In the genomic region with DNA sequence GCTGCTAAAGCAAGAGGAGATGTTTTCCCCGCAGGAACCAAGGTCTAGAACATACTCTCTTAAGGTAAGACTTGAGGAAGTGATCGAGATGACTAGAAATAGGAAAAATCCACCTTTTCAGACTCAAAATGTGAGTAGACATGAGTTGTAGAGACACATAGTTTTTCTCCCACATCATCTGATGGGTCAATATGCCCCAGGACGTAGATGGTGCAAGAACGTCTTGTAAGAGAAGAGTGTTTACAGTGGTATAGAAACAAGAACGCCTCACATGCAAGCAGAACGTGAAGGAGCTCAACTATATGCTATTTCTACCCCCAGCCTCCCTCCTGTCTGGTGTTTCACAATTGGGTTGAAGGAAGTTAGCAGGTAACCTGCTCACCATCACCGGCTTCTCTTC, we compare ENCODE assay signal across 33 cellular contexts.
DNase-seq lines count a peak whose midpoint lies in the region; ATAC-seq and TF ChIP-seq lines count a peak whose summit lies in the region.
"Had no signal": no experiment of that assay in that cellular context is flagged by ENCODE, and none has a peak within 500 bp of the region (broad histone marks: within the 10 kb centered on the region; RNA-seq: fewer than 3 reads in every experiment).

No MANE protein-coding gene starts in this region.

- POLR2A ChIA-PET in MCF 10A (lab: Yijun Ruan, JAX): interaction anchor here (1.2 kb wide), 1 partner anchor 42 kb away, joined by 3 read pairs; no protein-coding TSS in a partner anchor

- dilution Hi-C loops in mammary epithelial cell (cut with HindIII; ENCODE audit: low sequenced_read_pairs): no loop called here

- H3K4me3 ChIP-seq in mammary epithelial cell (replicated peaks in 1 of 3; ENCODE audit: insufficient read depth in 1 of 3, low read depth in 2 of 3, low read length in 3 of 3) (no peak overlapping the region), epithelial cell of esophagus (ENCODE audit: low read length) (no peak overlapping the region), trophoblast cell (ENCODE audit: low read depth, low read length) (no peak overlapping the region), WERI-Rb-1 (ENCODE audit: low read depth, low read length) (no peak overlapping the region)
- H3K4me3 ChIP-seq: A549; BLaER1; BLaER1 treated with 17β-estradiol and CSF1 and Interleukin-3, amounts not matched to agents 10 nM and 100 nM had no signal

- H4K91ac ChIP-seq in trophoblast cell (ENCODE audit: low read depth, low read length): no peak overlapping the region

- TF ChIP-seq CTCF in mammary epithelial cell (conservative IDR thresholded peaks at IDR 0.05 in 1 of 2, IDR thresholded peaks at IDR 0.05 in 1 of 2; ENCODE audit: extremely low read depth in 1 of 2, insufficient read depth in 1 of 2, low read depth in 1 of 2, low read length in 2 of 2) (no peak), MCF 10A (IDR thresholded peaks at IDR 0.05; ENCODE audit: unreplicated experiment) (no peak), epithelial cell of esophagus (IDR thresholded peaks at IDR 0.05; ENCODE audit: insufficient read depth, low read depth, low read length, missing control alignments) (no peak), type B pancreatic cell (conservative IDR thresholded peaks at IDR 0.05) (no peak), WERI-Rb-1 (IDR thresholded peaks at IDR 0.05; ENCODE audit: low read depth, low read length) (no peak)

- no peaks in the 10 kb centered on the region for H3K79me1 ChIP-seq in trophoblast cell (ENCODE audit: low read length)

- H4K8ac ChIP-seq in trophoblast cell (ENCODE audit: low read depth, low read length): no peak overlapping the region

- H4K12ac ChIP-seq in trophoblast cell (ENCODE audit: low read depth, low read length): no peak overlapping the region

- no peaks in the 10 kb centered on the region for H3K4me1 Mint-ChIP-seq in MCF 10A (ENCODE audit: insufficient read depth, unreplicated experiment)
- H3K4me1 Mint-ChIP-seq in type B pancreatic cell (ENCODE audit: unreplicated experiment): peaks cover 21% of the 10 kb centered on the region
- H3K4me1 Mint-ChIP-seq: B cell; CD14-positive monocyte; CD4-positive, alpha-beta memory T cell; CD4-positive, CD25-positive, alpha-beta regulatory T cell; CD8-positive, alpha-beta memory T cell had no signal

- no peak for DNase-seq in mammary epithelial cell
- DNase-seq in MCF 10A (ENCODE audit: unreplicated experiment): no peak
- peak; percentile 28 for DNase-seq in epithelial cell of esophagus (ENCODE audit: low read depth)
- DNase-seq in trophoblast cell: peak; percentile 91 to 94
- DNase-seq in type B pancreatic cell (ENCODE audit: extremely low spot score, unreplicated experiment): no peak
- no peak for DNase-seq in WERI-Rb-1
- no peak for DNase-seq in NCI-H510A (lab: John Stamatoyannopoulos, UW)
- DNase-seq: 8988T; ACHN; AML-193; BE2C; Caco-2; Calu3; CD4-positive, alpha-beta memory T cell; CD4-positive, alpha-beta T cell; CD4-positive, CD25-positive, alpha-beta regulatory T cell; CD8-positive, alpha-beta memory T cell; CD8-positive, alpha-beta T cell; COR-L47; DMS153; DMS53; DMS79; DMS79 treated with DMSO at 0.1 percent for 48 hours; DND-41; EL had no signal

- H3K27ac Mint-ChIP-seq in MCF 10A (ENCODE audit: low read depth, unreplicated experiment) (no peak overlapping the region), type B pancreatic cell (peak overlapping the region; percentile 87)
- H3K27ac Mint-ChIP-seq: B cell; CD4-positive, alpha-beta memory T cell; CD4-positive, alpha-beta T cell; CD4-positive, CD25-positive, alpha-beta regulatory T cell; CD8-positive, alpha-beta memory T cell; CD8-positive, alpha-beta T cell had no signal

- H3K23ac ChIP-seq in trophoblast cell (ENCODE audit: low read length): no peak overlapping the region

- no peak overlapping the region for H3K9ac ChIP-seq in mammary epithelial cell (ENCODE audit: insufficient read depth, low read length)
- H3K9ac ChIP-seq in trophoblast cell (ENCODE audit: low read length): no peak overlapping the region
- H3K9ac ChIP-seq: BLaER1; BLaER1 treated with 17β-estradiol and CSF1 and Interleukin-3, amounts not matched to agents 10 nM and 100 nM had no signal

- intact Hi-C loops in mammary epithelial cell (cut with micrococcal nuclease): no loop called here
- intact Hi-C loops in MCF 10A (cut with micrococcal nuclease): no loop called here

- ATAC-seq in HG02970 (IDR thresholded peaks at IDR 0.05; ENCODE audit: low FRiP score, unreplicated experiment): no peak
- ATAC-seq: A549; CD8-positive, alpha-beta T cell had no signal

- H3K79me2 ChIP-seq in mammary epithelial cell (ENCODE audit: insufficient read depth, low read length): no peaks in the 10 kb centered on the region
- no peaks in the 10 kb centered on the region for H3K79me2 ChIP-seq in trophoblast cell (ENCODE audit: control insufficient read depth, insufficient read depth, low read length, poor library complexity)

- H3K4me2 ChIP-seq in mammary epithelial cell (ENCODE audit: insufficient read depth, low read depth, low read length) (no peak overlapping the region), trophoblast cell (ENCODE audit: low read length) (no peak overlapping the region)
- H3K4me2 ChIP-seq: A549 had no signal

- no peaks in the 10 kb centered on the region for H4K20me1 ChIP-seq in mammary epithelial cell (ENCODE audit: insufficient read depth, low read length)
- H4K20me1 ChIP-seq: BLaER1; BLaER1 treated with 17β-estradiol and CSF1 and Interleukin-3, amounts not matched to agents 10 nM and 100 nM had no signal

- no peaks in the 10 kb centered on the region for H3K36me3 Mint-ChIP-seq in MCF 10A (ENCODE audit: insufficient read depth, unreplicated experiment)
- H3K36me3 Mint-ChIP-seq in type B pancreatic cell: no peaks in the 10 kb centered on the region
- H3K36me3 Mint-ChIP-seq: CD14-positive monocyte; CD4-positive, alpha-beta memory T cell; CD4-positive, CD25-positive, alpha-beta regulatory T cell; CD8-positive, alpha-beta memory T cell; CD8-positive, alpha-beta T cell had no signal

- H3K27me3 Mint-ChIP-seq in MCF 10A (ENCODE audit: insufficient read depth, unreplicated experiment): no peaks in the 10 kb centered on the region
- no peaks in the 10 kb centered on the region for H3K27me3 Mint-ChIP-seq in type B pancreatic cell
- H3K27me3 Mint-ChIP-seq: B cell; CD4-positive, alpha-beta memory T cell; CD4-positive, CD25-positive, alpha-beta regulatory T cell; CD8-positive, alpha-beta memory T cell had no signal

- CTCF ChIA-PET in mammary epithelial cell (lab: Charles Lee; ENCODE audit: low non-redundant PET) (no interaction called here), MCF 10A (lab: Yijun Ruan, JAX) (interaction anchor here (0.7 kb wide), 1 partner anchor 901 kb away, joined by 3 read pairs; no protein-coding TSS in a partner anchor)

- H3K4ac ChIP-seq in trophoblast cell (ENCODE audit: low read depth, low read length): no peak overlapping the region

- no peak overlapping the region for H2AK5ac ChIP-seq in trophoblast cell (ENCODE audit: low read length)

- no peaks in the 10 kb centered on the region for H3K9me3 ChIP-seq in mammary epithelial cell (replicated peaks; ENCODE audit: insufficient read depth, low read length)
- no peaks in the 10 kb centered on the region for H3K9me3 ChIP-seq in trophoblast cell (ENCODE audit: insufficient read depth, low read depth, low read length)
- H3K9me3 ChIP-seq in WERI-Rb-1 (ENCODE audit: severe bottlenecking): no peaks in the 10 kb centered on the region
- H3K9me3 ChIP-seq: A549, BE2C, BLaER1 had no signal

- no peak overlapping the region for H2BK5ac ChIP-seq in trophoblast cell (ENCODE audit: low read depth, low read length, poor library complexity)

- H2AFZ ChIP-seq in mammary epithelial cell (ENCODE audit: low read depth, low read length) (peak overlapping the region; percentile 66), trophoblast cell (ENCODE audit: insufficient read depth, low read length, poor library complexity) (no peak overlapping the region)

- WGBS in mammary epithelial cell (ENCODE audit: low coverage, missing lambda C conversion rate): 63% methylated on average over 7 of the region's 7 CpGs
- no CpG with 5 or more reads among the region's 7 CpGs for WGBS in trophoblast cell (ENCODE audit: extremely low coverage, insufficient coverage, insufficient read length)

- H3K9me3 Mint-ChIP-seq in MCF 10A (ENCODE audit: unreplicated experiment) (peaks cover 38% of the 10 kb centered on the region), type B pancreatic cell (peaks cover 8% of the 10 kb centered on the region)
- H3K9me3 Mint-ChIP-seq: CD8-positive, alpha-beta T cell had no signal

- H3K4me1 ChIP-seq in mammary epithelial cell (ENCODE audit: insufficient read depth, low read length) (peaks cover 10% of the 10 kb centered on the region), trophoblast cell (ENCODE audit: control insufficient read depth in 1 of 2, insufficient read depth in 2 of 2, low read length in 2 of 2) (peaks cover 3 to 4% of the 10 kb centered on the region in 2 experiments)
- H3K4me1 ChIP-seq: A549, BE2C had no signal

- H3K4me3 Mint-ChIP-seq in MCF 10A (ENCODE audit: unreplicated experiment) (no peak overlapping the region), type B pancreatic cell (peak overlapping the region; percentile 32)
- H3K4me3 Mint-ChIP-seq: B cell; CD14-positive monocyte; CD4-positive, alpha-beta memory T cell; CD4-positive, alpha-beta T cell; CD4-positive, CD25-positive, alpha-beta regulatory T cell; CD8-positive, alpha-beta memory T cell; CD8-positive, alpha-beta T cell had no signal

- no peak overlapping the region for H2BK120ac ChIP-seq in trophoblast cell (ENCODE audit: insufficient read depth, low read length, poor library complexity)

- H2BK12ac ChIP-seq in trophoblast cell (ENCODE audit: low read length): no peak overlapping the region

- H3K36me3 ChIP-seq in mammary epithelial cell (ENCODE audit: insufficient read depth, low read length): no peaks in the 10 kb centered on the region
- H3K36me3 ChIP-seq in trophoblast cell (ENCODE audit: control insufficient read depth in 1 of 2, insufficient read depth in 2 of 2, low read length in 2 of 2): no peaks in the 10 kb centered on the region
- no peaks in the 10 kb centered on the region for H3K36me3 ChIP-seq in WERI-Rb-1
- H3K36me3 ChIP-seq: BE2C; BLaER1; BLaER1 treated with 17β-estradiol and CSF1 and Interleukin-3, amounts not matched to agents 10 nM and 100 nM had no signal

- H3K27me3 ChIP-seq in mammary epithelial cell (ENCODE audit: insufficient read depth, low read length) (no peaks in the 10 kb centered on the region), trophoblast cell (ENCODE audit: insufficient read depth, low read length) (no peaks in the 10 kb centered on the region), WERI-Rb-1 (ENCODE audit: insufficient read depth, low read depth, severe bottlenecking) (no peaks in the 10 kb centered on the region)
- H3K27me3 ChIP-seq: BE2C; BLaER1; BLaER1 treated with 17β-estradiol and CSF1 and Interleukin-3, amounts not matched to agents 10 nM and 100 nM had no signal

- H3K27ac ChIP-seq in mammary epithelial cell (ENCODE audit: insufficient read depth, low read depth, low read length) (no peak overlapping the region), trophoblast cell (ENCODE audit: low read depth, low read length) (no peak overlapping the region), WERI-Rb-1 (no peak overlapping the region)
- H3K27ac ChIP-seq: 22Rv1; A549; BLaER1; BLaER1 treated with 17β-estradiol and CSF1 and Interleukin-3, amounts not matched to agents 10 nM and 100 nM; C4-2B had no signal

- in situ Hi-C loops in mammary epithelial cell (cut with MboI; ENCODE audit: low sequenced_read_pairs in 2 of 2): no loop called here

- no TSS peak for BruUV-seq in mammary epithelial cell (replicated peaks; lab: Mats Ljungman, UMichigan)
- BruUV-seq in MCF 10A (replicated peaks; lab: Mats Ljungman, UMichigan): no TSS peak

- no peak overlapping the region for H3K18ac ChIP-seq in trophoblast cell (ENCODE audit: low read length)

- H3K14ac ChIP-seq in trophoblast cell (ENCODE audit: low read length): no peak overlapping the region

Comparison
In these comparisons a context has a peak if more than half of its experiments do, and no peak if none do; other contexts are left out.
1. DNase-seq: peak in epithelial cell of esophagus (single experiment) and trophoblast cell (2 of 2); none in mammary epithelial cell (single experiment), MCF 10A (single experiment), type B pancreatic cell (single experiment), WERI-Rb-1 (single experiment) and NCI-H510A (single experiment).